ENCODE assay signal across 1 cellular context in genomic region chr12:981176-981828, GRCh38.
TF ChIP-seq lines count a peak whose summit lies in the region.

No MANE protein-coding gene starts in this region.

TF ChIP-seq in SK-N-SH, 30 proteins besides CTCF, POLR2A, EP300 and RAD21:
- TF ChIP-seq GABPA (IDR thresholded peaks at IDR 0.05; ENCODE audit: low read depth), result no peak
- no peak for TF ChIP-seq MEF2A (IDR thresholded peaks at IDR 0.05; ENCODE audit: borderline replicate concordance, low read depth)
- no peak for TF ChIP-seq CHD2 (IDR thresholded peaks at IDR 0.05; ENCODE audit: low read length, partially characterized antibody)
- TF ChIP-seq, protein P1, sequence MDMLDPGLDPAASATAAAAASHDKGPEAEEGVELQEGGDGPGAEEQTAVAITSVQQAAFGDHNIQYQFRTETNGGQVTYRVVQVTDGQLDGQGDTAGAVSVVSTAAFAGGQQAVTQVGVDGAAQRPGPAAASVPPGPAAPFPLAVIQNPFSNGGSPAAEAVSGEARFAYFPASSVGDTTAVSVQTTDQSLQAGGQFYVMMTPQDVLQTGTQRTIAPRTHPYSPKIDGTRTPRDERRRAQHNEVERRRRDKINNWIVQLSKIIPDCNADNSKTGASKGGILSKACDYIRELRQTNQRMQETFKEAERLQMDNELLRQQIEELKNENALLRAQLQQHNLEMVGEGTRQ (IDR thresholded peaks at IDR 0.05; ENCODE audit: borderline replicate concordance, low read depth, low read length), result no peak
- TF ChIP-seq RXRA (IDR thresholded peaks at IDR 0.05; ENCODE audit: borderline replicate concordance, low read depth), result no peak
- no peak for TF ChIP-seq YY1 (IDR thresholded peaks at IDR 0.05; ENCODE audit: low read depth)
- no peak for TF ChIP-seq POLR2AphosphoS5 (IDR thresholded peaks at IDR 0.05; ENCODE audit: low read depth, low read length)
- no peak for TF ChIP-seq ZBTB33 (IDR thresholded peaks at IDR 0.05; ENCODE audit: borderline replicate concordance, low read depth)
- TF ChIP-seq EZH2phosphoT487 (IDR thresholded peaks at IDR 0.05; ENCODE audit: borderline replicate concordance, low read depth), result no peak
- no peak for TF ChIP-seq RCOR1 (IDR thresholded peaks at IDR 0.05; ENCODE audit: low read length)
